9 cellular contexts compared by ENCODE assay signal in the genomic region with DNA sequence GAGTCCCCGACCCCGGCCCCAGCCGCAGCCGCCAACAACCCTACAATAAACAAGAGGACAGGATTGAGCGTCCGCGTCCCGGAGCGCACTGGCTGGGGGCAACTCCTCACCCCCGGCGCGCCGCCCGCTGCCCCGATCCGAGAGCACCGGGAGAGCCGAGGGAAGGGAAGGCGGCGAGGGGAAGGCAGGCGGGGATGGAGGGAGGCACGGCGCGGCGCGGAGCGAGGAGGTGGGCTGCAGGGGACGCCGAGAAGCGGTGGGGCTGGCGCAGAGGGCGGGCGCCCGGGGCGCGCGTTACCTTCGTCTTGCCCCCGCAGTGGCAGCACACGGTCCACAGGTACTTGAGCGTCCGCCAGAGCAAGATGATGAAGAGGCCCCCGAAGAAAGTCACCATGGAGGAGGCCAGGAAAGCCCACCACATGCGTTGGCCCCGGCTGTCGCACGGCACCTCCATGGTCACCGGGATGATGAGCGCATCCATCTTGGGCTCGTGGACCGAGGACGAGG. TPM values are rescaled to one million over a fixed set of nuclear protein-coding genes. Genes with fewer than 3 reads are reported as not detected.
DNase-seq lines count a peak whose midpoint lies in the region; ATAC-seq and TF ChIP-seq lines count a peak whose summit lies in the region.
"Had no signal": no experiment of that assay in that cellular context is flagged by ENCODE, and none has a peak within 500 bp of the region (broad histone marks: within the 10 kb centered on the region; RNA-seq: fewer than 3 reads in every experiment).

No MANE protein-coding gene starts in this region.

- H3K27ac Mint-ChIP-seq in chondrocyte (ENCODE audit: unreplicated experiment) (peak overlapping the region; percentile 75), mesothelial cell of epicardium (no peak overlapping the region)

- H3K9me3 Mint-ChIP-seq in chondrocyte (ENCODE audit: low read depth): no peaks in the 10 kb centered on the region
- no peaks in the 10 kb centered on the region for H3K9me3 Mint-ChIP-seq in mesothelial cell of epicardium

- no peak for ATAC-seq in HG02759 (IDR thresholded peaks at IDR 0.05; ENCODE audit: unreplicated experiment)

- DNase-seq in stimulated activated CD4-positive, alpha-beta T cell treated with anti-CD3 and anti-CD28 coated beads, Interleukin-15, amount 100 ng/mL, for 24 hours: peak; percentile 5
- DNase-seq in stimulated activated CD4-positive, alpha-beta T cell treated with anti-CD3 and anti-CD28 coated beads, Interleukin-4, amount 100 ng/mL, for 1 hour: no peak
- DNase-seq in chondrocyte (ENCODE audit: low spot score) (no peak), mesothelial cell of epicardium (ENCODE audit: low spot score in 2 of 2, unreplicated experiment in 2 of 2) (peak in 1 of 2 experiments; percentile 57), NK-92 (lab: John Stamatoyannopoulos, UW; ENCODE audit: unreplicated experiment) (no peak), SKM-1 treated with dmso at 0.1 percent for 144 hours (lab: John Stamatoyannopoulos, UW; ENCODE audit: unreplicated experiment) (no peak)
- DNase-seq in activated CD4-positive, alpha-beta T cell treated with anti-CD3 and anti-CD28 coated beads for 4 hours: no peak

- H3K4me3 Mint-ChIP-seq in chondrocyte (ENCODE audit: unreplicated experiment): peak overlapping the region; percentile 99
- H3K4me3 Mint-ChIP-seq in mesothelial cell of epicardium: peak overlapping the region; percentile 95

- TF ChIP-seq CTCF in chondrocyte (IDR thresholded peaks at IDR 0.05) (no peak), mesothelial cell of epicardium (IDR thresholded peaks at IDR 0.05; ENCODE audit: unreplicated experiment) (no peak)

- H3K4me1 Mint-ChIP-seq in chondrocyte (ENCODE audit: low read depth): peaks cover 67% of the 10 kb centered on the region
- H3K4me1 Mint-ChIP-seq in mesothelial cell of epicardium: peaks cover 31% of the 10 kb centered on the region

- peaks cover 2% of the 10 kb centered on the region for H3K36me3 Mint-ChIP-seq in chondrocyte (ENCODE audit: low read depth)
- H3K36me3 Mint-ChIP-seq in mesothelial cell of epicardium: no peaks in the 10 kb centered on the region

- H3K27me3 Mint-ChIP-seq in chondrocyte (ENCODE audit: low read depth): no peaks in the 10 kb centered on the region
- H3K27me3 Mint-ChIP-seq in mesothelial cell of epicardium (ENCODE audit: low read depth): peaks cover 40% of the 10 kb centered on the region

RNA-seq across cellular contexts. Expression of a gene that starts 0.6 kb away (rescaled TPM):
- total RNA-seq in chondrocyte (76.1 to 87.6 TPM (median 86.7 TPM) in 3 replicates), mesothelial cell of epicardium (38.4 to 44.0 TPM (median 41.3 TPM) in 3 replicates)
- total RNA-seq: SK-MEL-5 had no signal
